Comparison of ENCODE assay signal across 8 cellular contexts in the genomic region with DNA sequence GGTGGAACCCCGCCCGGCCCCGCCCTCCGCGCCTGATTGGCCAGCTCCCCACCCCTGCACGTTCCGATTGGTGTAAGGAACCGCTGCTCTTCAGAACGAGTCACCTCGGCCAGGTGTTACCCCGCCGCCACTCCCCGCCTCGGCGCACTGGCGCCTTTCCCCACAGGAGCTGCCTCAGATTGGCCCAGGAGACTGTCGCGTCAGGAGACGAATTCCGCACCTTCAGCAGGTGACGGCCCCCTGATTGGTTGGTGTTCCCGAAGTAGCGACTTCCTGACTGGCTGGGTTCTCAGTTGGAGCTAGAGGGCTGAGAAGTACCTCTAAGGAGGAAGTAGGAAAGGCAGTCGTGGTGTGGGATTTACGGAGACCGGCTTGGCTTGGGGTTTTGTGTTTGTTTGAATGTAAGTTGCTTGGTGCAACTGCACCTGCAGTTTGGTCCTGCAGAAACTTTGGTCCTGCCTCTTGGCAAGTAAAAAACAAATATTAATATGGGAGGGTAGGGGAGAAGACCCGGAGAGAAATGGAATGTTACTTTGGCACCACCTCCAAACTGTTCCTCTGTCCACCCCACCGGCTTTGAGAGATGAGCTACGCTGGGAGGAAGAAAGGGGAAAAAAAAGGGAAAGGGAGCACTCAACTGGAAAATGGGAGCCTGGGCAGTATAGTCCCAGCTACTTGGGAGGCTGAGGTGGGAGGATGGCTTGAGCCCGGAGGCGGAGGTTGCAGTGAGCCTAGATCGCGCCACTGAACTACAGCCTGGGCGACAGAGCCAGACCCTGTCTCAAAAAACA. TPM values are rescaled to one million over a fixed set of nuclear protein-coding genes. Genes with fewer than 3 reads are reported as not detected.
DNase-seq lines count a peak whose midpoint lies in the region; ATAC-seq and TF ChIP-seq lines count a peak whose summit lies in the region.

No MANE protein-coding gene starts in this region.

- CTCF ChIA-PET in T-cell (lab: Charles Lee) = interaction anchor here (0.5 to 1.8 kb wide), 18 partner anchors 9 to 624 kb away, joined by 3 to 12 read pairs (median 5); partner anchors contain the start of genes CD48 (in 1 of the 2), PPOX (in 1 of the 2), TOMM40L (in 1 of the 2) and TSTD1 (in 1 of the 2)

- H3K27me3 ChIP-seq in hepatocyte (no peaks in the 10 kb centered on the region), rectal smooth muscle tissue (ENCODE audit: control insufficient read depth, insufficient read depth, low read length) (peaks cover 5% of the 10 kb centered on the region)

- TF ChIP-seq CTCF in GM12865 (IDR thresholded peaks at IDR 0.05; ENCODE audit: insufficient read depth, low read depth, low read length, missing control alignments) (no peak), hepatocyte (IDR thresholded peaks at IDR 0.05; ENCODE audit: poor library complexity) (no peak)

- H3K27ac Mint-ChIP-seq in T-cell = peak overlapping the region; percentile 82 to 93

- peaks cover 29 to 49% (median 40%) of the 10 kb centered on the region in 3 donors for H3K4me1 Mint-ChIP-seq in T-cell

- DNase-seq in GM12865 (ENCODE audit: low read depth) (peak; percentile 91), NCI-H1105 treated with DMSO at 0.1 percent for 48 hours (lab: John Stamatoyannopoulos, UW) (peak; percentile 99), T-cell (peak; percentile 72 to 94 (median 90)), amniotic epithelial cell (ENCODE audit: low read depth) (peak; percentile 65), hepatocyte (ENCODE audit: low spot score) (peak; percentile 97), SK-N-DZ (ENCODE audit: low spot score) (no peak)

- H3K79me2 ChIP-seq in hepatocyte = peaks cover 36% of the 10 kb centered on the region

- no peak overlapping the region for H3K9ac ChIP-seq in rectal smooth muscle tissue (ENCODE audit: low read length)

- H3K4me3 Mint-ChIP-seq in T-cell = peak overlapping the region; percentile 92 to 94 (median 94)

- H3K9me2 ChIP-seq in hepatocyte (replicated peaks; ENCODE audit: insufficient read depth) = no peaks in the 10 kb centered on the region

- peaks cover 7% of the 10 kb centered on the region for H4K20me1 ChIP-seq in hepatocyte (ENCODE audit: insufficient read depth, poor library complexity, severe bottlenecking)

- no peaks in the 10 kb centered on the region for H3K36me3 Mint-ChIP-seq in T-cell

- peak overlapping the region; percentile 26 for H2AFZ ChIP-seq in hepatocyte

- 19% methylated on average over 29 of the region's 34 CpGs for WGBS in hepatocyte (ENCODE audit: low lambda C conversion rate, missing lambda C conversion rate)

- no peaks in the 10 kb centered on the region for H3K9me3 ChIP-seq in hepatocyte (ENCODE audit: low read depth)

- no peaks in the 10 kb centered on the region for H3K9me3 Mint-ChIP-seq in T-cell

- ATAC-seq in HG02642 (IDR thresholded peaks at IDR 0.05; ENCODE audit: poor library complexity, unreplicated experiment) (peak; percentile 82), T-cell (replicated peaks in 1 of 4) (peak; percentile 94 to 97 (median 95))

- H3K36me3 ChIP-seq in hepatocyte (replicated peaks; ENCODE audit: insufficient read depth, low read depth) (no peaks in the 10 kb centered on the region), rectal smooth muscle tissue (ENCODE audit: control insufficient read depth, insufficient read depth, low read length) (no peaks in the 10 kb centered on the region)

- H3K4me2 ChIP-seq in hepatocyte = peak overlapping the region; percentile 76

- no peaks in the 10 kb centered on the region for H3K27me3 Mint-ChIP-seq in T-cell

- H3K4me1 ChIP-seq in hepatocyte (ENCODE audit: insufficient read depth) = peaks cover 15% of the 10 kb centered on the region
- H3K4me1 ChIP-seq in rectal smooth muscle tissue (ENCODE audit: control insufficient read depth, insufficient read depth, low read length) = no peaks in the 10 kb centered on the region

- H3K4me3 ChIP-seq in GM12865 (ENCODE audit: low read depth, low read length) (peak overlapping the region; percentile 64), hepatocyte (peak overlapping the region; percentile 24), rectal smooth muscle tissue (ENCODE audit: low read length) (peak overlapping the region; percentile 88)

- POLR2A ChIA-PET in T-cell (lab: Charles Lee) = interaction anchor here (0.5 to 1.7 kb wide), 24 partner anchors 9 to 532 kb away, joined by 3 to 12 read pairs (median 4); partner anchors contain the start of genes DEDD (in 2 of the 2), ARHGAP30 (in 1 of the 2), PCP4L1 (in 1 of the 2) and TSTD1 (in 1 of the 2)

- H3K27ac ChIP-seq in hepatocyte (peak overlapping the region; percentile 99), rectal smooth muscle tissue (ENCODE audit: low read depth, low read length) (no peak overlapping the region)

RNA-seq across cellular contexts. Expression of gene F11R, which starts 0.4 kb away (rescaled TPM):
- total RNA-seq in T-cell = 10 to 100 TPM; 14.6 to 21.0 (median 18.7) TPM
- 140 and 180 TPM in 2 replicates for total RNA-seq in hepatocyte
- polyA plus RNA-seq in hepatocyte = 148 and 149 TPM in 2 replicates
- not detected in 2 replicates for polyA plus RNA-seq in SK-N-DZ (2014; cell fraction: cytosol; rRNA removed)
- 0.12 and 2.2 TPM in 2 replicates for polyA plus RNA-seq in SK-N-DZ (2014; cell fraction: nucleus; rRNA removed)

RNA-seq across cellular contexts. Expression of gene TSTD1, which starts 17.4 kb away (rescaled TPM):
- total RNA-seq in T-cell (100 to 1,000 TPM in 2 of 5 donors, 10 to 100 TPM in 3; 39.9 to 130 (median 94.8) TPM), hepatocyte (30.8 and 36.3 TPM in 2 replicates)
- polyA plus RNA-seq in hepatocyte = 101 and 102 TPM in 2 replicates
- not detected in 2 replicates for polyA plus RNA-seq in SK-N-DZ (2014; cell fraction: cytosol; rRNA removed)
- 3.2 TPM in 1 of 2 replicates, not detected in the other for polyA plus RNA-seq in SK-N-DZ (2014; cell fraction: nucleus; rRNA removed)

RNA-seq across cellular contexts. Expression of gene USF1, which starts 24.4 kb away (rescaled TPM):
- total RNA-seq in T-cell (10 to 100 TPM; 65.4 to 96.1 (median 92.2) TPM), hepatocyte (62.1 and 85.1 TPM in 2 replicates)
- polyA plus RNA-seq in hepatocyte = 11.9 and 23.2 TPM in 2 replicates
- polyA plus RNA-seq in SK-N-DZ (2014; cell fraction: cytosol; rRNA removed) = 77.6 and 80.5 TPM in 2 replicates
- polyA plus RNA-seq in SK-N-DZ (2014; cell fraction: nucleus; rRNA removed) = 296 and 346 TPM in 2 replicates

RNA-seq across cellular contexts. Expression of gene ARHGAP30, which starts 48.3 kb away (rescaled TPM):
- total RNA-seq in T-cell = 100 to 1,000 TPM; 193 to 299 (median 279) TPM
- total RNA-seq in hepatocyte = 0.52 and 0.80 TPM in 2 replicates
- 1.4 and 1.7 TPM in 2 replicates for polyA plus RNA-seq in hepatocyte
- 0.09 TPM in 1 of 2 replicates, not detected in the other for polyA plus RNA-seq in SK-N-DZ (2014; cell fraction: cytosol; rRNA removed)
- not detected in 2 replicates for polyA plus RNA-seq in SK-N-DZ (2014; cell fraction: nucleus; rRNA removed)

Comparison
In these comparisons a context has a peak if more than half of its experiments do, and no peak if none do; other contexts are left out.
1. H3K4me3 ChIP-seq: peak in every context shown above with its lines; median percentile 88 in rectal smooth muscle tissue; 64 in GM12865; 24 in hepatocyte.